Comparison of ENCODE assay signal across 14 cellular contexts in the genomic region with DNA sequence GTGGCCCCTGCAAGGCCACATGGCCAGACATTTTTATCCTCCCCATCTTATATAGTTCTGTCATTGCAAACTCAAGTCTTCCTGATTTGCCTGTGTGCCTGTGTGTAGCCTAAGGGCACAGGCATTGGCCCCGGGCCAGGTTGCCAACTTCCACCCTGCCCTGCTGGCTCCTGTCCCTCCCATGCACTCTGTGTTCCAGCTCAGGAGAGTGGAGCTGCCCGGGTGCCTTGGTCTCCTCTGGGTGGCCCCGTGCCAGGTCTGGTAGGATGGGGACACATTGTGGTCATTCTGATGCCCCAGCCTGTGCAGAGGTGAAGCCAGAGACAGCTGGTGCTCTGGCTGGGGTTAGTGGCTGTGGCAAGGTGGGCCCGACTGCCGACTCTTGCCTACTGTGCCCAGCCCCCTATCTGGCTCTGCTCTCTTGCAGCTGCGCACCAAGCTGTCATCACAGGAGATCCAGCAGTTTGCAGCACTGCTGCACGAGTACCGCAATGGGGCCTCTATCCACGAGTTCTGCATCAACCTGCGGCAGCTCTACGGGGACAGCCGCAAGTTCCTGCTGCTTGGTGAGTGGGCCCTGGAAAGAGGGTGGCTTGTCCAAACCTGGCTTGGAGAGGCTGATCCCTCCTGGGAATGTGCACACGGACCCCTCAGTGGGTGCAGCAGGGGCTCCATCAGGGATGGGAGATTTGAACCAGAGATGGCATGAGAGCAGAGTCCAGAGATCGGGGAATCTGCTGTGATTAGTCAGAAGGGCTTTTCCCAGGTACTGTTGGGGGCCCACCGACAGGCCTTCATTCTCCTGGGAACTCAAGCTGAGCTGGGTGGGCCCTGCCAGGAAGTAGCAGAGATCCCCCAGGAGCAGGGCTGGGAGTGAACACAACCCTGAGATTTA. TPM values are rescaled to one million over a fixed set of nuclear protein-coding genes. Genes with fewer than 3 reads are reported as not detected.
DNase-seq lines count a peak whose midpoint lies in the region; ATAC-seq and TF ChIP-seq lines count a peak whose summit lies in the region.
"Had no signal": no experiment of that assay in that cellular context is flagged by ENCODE, and none has a peak within 500 bp of the region (broad histone marks: within the 10 kb centered on the region; RNA-seq: fewer than 3 reads in every experiment).

No MANE protein-coding gene starts in this region.

- no peaks in the 10 kb centered on the region for H3K27me3 ChIP-seq in left ventricle myocardium inferior (ENCODE audit: low read depth)
- no peaks in the 10 kb centered on the region for H3K27me3 ChIP-seq in body of pancreas

- POLR2A ChIA-PET in activated CD4-positive, alpha-beta memory T cell treated with anti-CD3 and anti-CD28 coated beads, Interleukin-2, amount 10 ng/mL, durations not matched to agents 7 days and 5 days (lab: Charles Lee): no interaction called here
- POLR2A ChIA-PET in activated CD4-positive, alpha-beta memory T cell treated with anti-CD3 and anti-CD28 coated beads for 36 hours (lab: Charles Lee): no interaction called here

- H3K27me3 Mint-ChIP-seq in activated CD4-positive, alpha-beta memory T cell treated with anti-CD3 and anti-CD28 coated beads, Interleukin-2, amount 10 ng/mL, durations not matched to agents 7 days and 5 days: no peaks in the 10 kb centered on the region
- H3K27me3 Mint-ChIP-seq in activated CD4-positive, alpha-beta memory T cell treated with anti-CD3 and anti-CD28 coated beads for 36 hours: no peaks in the 10 kb centered on the region
- H3K27me3 Mint-ChIP-seq: IgD-negative memory B cell had no signal

- H3K9me3 ChIP-seq in left ventricle myocardium inferior (replicated peaks): no peaks in the 10 kb centered on the region
- no peaks in the 10 kb centered on the region for H3K9me3 ChIP-seq in body of pancreas

- peaks cover 4% of the 10 kb centered on the region for H3K4me1 Mint-ChIP-seq in activated CD4-positive, alpha-beta memory T cell treated with anti-CD3 and anti-CD28 coated beads, Interleukin-2, amount 10 ng/mL, durations not matched to agents 7 days and 5 days
- peaks cover 7% of the 10 kb centered on the region for H3K4me1 Mint-ChIP-seq in activated CD4-positive, alpha-beta memory T cell treated with anti-CD3 and anti-CD28 coated beads for 36 hours (ENCODE audit: low read depth)

- H3K4me3 ChIP-seq in left ventricle myocardium inferior: no peak overlapping the region
- H3K4me3 ChIP-seq in body of pancreas: no peak overlapping the region
- H3K4me3 ChIP-seq: coronary artery had no signal

- H3K4me1 ChIP-seq in left ventricle myocardium inferior: peaks cover 15% of the 10 kb centered on the region
- H3K4me1 ChIP-seq in body of pancreas: no peaks in the 10 kb centered on the region
- H3K4me1 ChIP-seq: parathyroid adenoma had no signal

- 91 to 96% methylated on average over 8 to 14 of the region's 15 CpGs for WGBS in body of pancreas, 2 donors

- intact Hi-C loops in activated CD4-positive, alpha-beta memory T cell treated with anti-CD3 and anti-CD28 coated beads for 36 hours (cut with micrococcal nuclease): no loop called here
- intact Hi-C loops in left ventricle myocardium inferior (cut with micrococcal nuclease) (no loop called here), sciatic nerve (cut with DNase I) (no loop called here), body of pancreas (cut with DNase I) (no loop called here)

- H3K36me3 Mint-ChIP-seq in activated CD4-positive, alpha-beta memory T cell treated with anti-CD3 and anti-CD28 coated beads, Interleukin-2, amount 10 ng/mL, durations not matched to agents 7 days and 5 days (ENCODE audit: low read depth): peaks cover 66% of the 10 kb centered on the region
- H3K36me3 Mint-ChIP-seq in activated CD4-positive, alpha-beta memory T cell treated with anti-CD3 and anti-CD28 coated beads for 36 hours: peaks cover 37% of the 10 kb centered on the region

- H3K27ac Mint-ChIP-seq in activated CD4-positive, alpha-beta memory T cell treated with anti-CD3 and anti-CD28 coated beads, Interleukin-2, amount 10 ng/mL, durations not matched to agents 7 days and 5 days: peak overlapping the region; percentile 5
- no peak overlapping the region for H3K27ac Mint-ChIP-seq in activated CD4-positive, alpha-beta memory T cell treated with anti-CD3 and anti-CD28 coated beads for 36 hours

- TF ChIP-seq CTCF in left ventricle myocardium inferior (IDR thresholded peaks at IDR 0.05; ENCODE audit: borderline replicate concordance) (no peak), body of pancreas (IDR thresholded peaks at IDR 0.05) (no peak)

- H3K27ac ChIP-seq in left ventricle myocardium inferior (replicated peaks) (peak overlapping the region; percentile 48), body of pancreas (no peak overlapping the region)
- H3K27ac ChIP-seq: coronary artery, parathyroid adenoma had no signal

- no peaks in the 10 kb centered on the region for H3K9me3 Mint-ChIP-seq in activated CD4-positive, alpha-beta memory T cell treated with anti-CD3 and anti-CD28 coated beads, Interleukin-2, amount 10 ng/mL, durations not matched to agents 7 days and 5 days
- H3K9me3 Mint-ChIP-seq in activated CD4-positive, alpha-beta memory T cell treated with anti-CD3 and anti-CD28 coated beads for 36 hours: no peaks in the 10 kb centered on the region
- H3K9me3 Mint-ChIP-seq: IgD-negative memory B cell had no signal

- ATAC-seq in sciatic nerve (peak; percentile 23), HG03378 (IDR thresholded peaks at IDR 0.05; ENCODE audit: unreplicated experiment) (no peak), body of pancreas (no peak)

- no peak overlapping the region for H3K4me3 Mint-ChIP-seq in activated CD4-positive, alpha-beta memory T cell treated with anti-CD3 and anti-CD28 coated beads, Interleukin-2, amount 10 ng/mL, durations not matched to agents 7 days and 5 days
- H3K4me3 Mint-ChIP-seq in activated CD4-positive, alpha-beta memory T cell treated with anti-CD3 and anti-CD28 coated beads for 36 hours: no peak overlapping the region
- H3K4me3 Mint-ChIP-seq: IgD-negative memory B cell had no signal

- peaks cover 82% of the 10 kb centered on the region for H3K36me3 ChIP-seq in left ventricle myocardium inferior
- peaks cover 0 to 17% of the 10 kb centered on the region in 2 donors for H3K36me3 ChIP-seq in body of pancreas (replicated peaks in 1 of 2; ENCODE audit: insufficient read depth in 1 of 2, low read depth in 2 of 2)

- DNase-seq in activated CD4-positive, alpha-beta memory T cell treated with anti-CD3 and anti-CD28 coated beads, Interleukin-2, amount 10 ng/mL, durations not matched to agents 7 days and 5 days: no peak
- DNase-seq in activated CD4-positive, alpha-beta memory T cell treated with anti-CD3 and anti-CD28 coated beads for 36 hours: no peak
- peak; percentile 70 for DNase-seq in NCI-H2196 (lab: John Stamatoyannopoulos, UW; ENCODE audit: unreplicated experiment)
- peak; percentile 81 for DNase-seq in left ventricle myocardium inferior
- no peak for DNase-seq in sciatic nerve (ENCODE audit: low spot score)
- DNase-seq in DMS53 (lab: John Stamatoyannopoulos, UW): no peak
- DNase-seq in body of pancreas: no peak
- DNase-seq: HCEC 1CT; OCI-M1; stimulated activated CD4-positive, alpha-beta T cell treated with anti-CD3 and anti-CD28 coated beads, Interleukin-4, amount 100 ng/mL, for 24 hours had no signal

- TF ChIP-seq POLR2A in body of pancreas (IDR thresholded peaks at IDR 0.05): no peak

- CTCF ChIA-PET in activated CD4-positive, alpha-beta memory T cell treated with anti-CD3 and anti-CD28 coated beads, Interleukin-2, amount 10 ng/mL, durations not matched to agents 7 days and 5 days (lab: Charles Lee): no interaction called here
- CTCF ChIA-PET in activated CD4-positive, alpha-beta memory T cell treated with anti-CD3 and anti-CD28 coated beads for 36 hours (lab: Charles Lee): no interaction called here

RNA-seq across cellular contexts. Expression of a gene that starts 14.7 kb away (rescaled TPM):
- total RNA-seq in activated CD4-positive, alpha-beta memory T cell treated with anti-CD3 and anti-CD28 coated beads, Interleukin-2, amount 10 ng/mL, durations not matched to agents 7 days and 5 days: under 1 TPM in 1 of 2 experiments, not detected in 1; 0.60 TPM
- total RNA-seq in activated CD4-positive, alpha-beta memory T cell treated with anti-CD3 and anti-CD28 coated beads for 36 hours: under 1 TPM; 0.10 to 0.21 TPM
- 3.8 TPM for total RNA-seq in left ventricle myocardium inferior
- total RNA-seq in sciatic nerve: 12.0 TPM
- total RNA-seq in body of pancreas: 1 to 10 TPM in 1 of 2 donors, under 1 TPM in 1; 0.78 to 1.6 TPM

RNA-seq across cellular contexts. Expression of a gene that starts 37.4 kb away (rescaled TPM):
- 100 to 1,000 TPM in 1 of 2 experiments, 10 to 100 TPM in 1; 98.8 to 103 TPM for total RNA-seq in activated CD4-positive, alpha-beta memory T cell treated with anti-CD3 and anti-CD28 coated beads, Interleukin-2, amount 10 ng/mL, durations not matched to agents 7 days and 5 days
- total RNA-seq in activated CD4-positive, alpha-beta memory T cell treated with anti-CD3 and anti-CD28 coated beads for 36 hours: 100 to 1,000 TPM; 135 to 137 TPM
- 79.3 TPM for total RNA-seq in left ventricle myocardium inferior
- total RNA-seq in sciatic nerve: 39.5 TPM
- total RNA-seq in body of pancreas: 10 to 100 TPM; 14.0 to 81.4 TPM

Comparison
In these comparisons a context has a peak if more than half of its experiments do, and no peak if none do; other contexts are left out.
1. DNase-seq: peak in NCI-H2196 (single experiment) and left ventricle myocardium inferior (single experiment); none in activated CD4-positive, alpha-beta memory T cell treated with anti-CD3 and anti-CD28 coated beads, Interleukin-2, amount 10 ng/mL, durations not matched to agents 7 days and 5 days (single experiment), activated CD4-positive, alpha-beta memory T cell treated with anti-CD3 and anti-CD28 coated beads for 36 hours (single experiment), sciatic nerve (single experiment), DMS53 (single experiment) and body of pancreas (0 of 4).